Comparison of ENCODE assay signal across 8 cellular contexts in the genomic region with DNA sequence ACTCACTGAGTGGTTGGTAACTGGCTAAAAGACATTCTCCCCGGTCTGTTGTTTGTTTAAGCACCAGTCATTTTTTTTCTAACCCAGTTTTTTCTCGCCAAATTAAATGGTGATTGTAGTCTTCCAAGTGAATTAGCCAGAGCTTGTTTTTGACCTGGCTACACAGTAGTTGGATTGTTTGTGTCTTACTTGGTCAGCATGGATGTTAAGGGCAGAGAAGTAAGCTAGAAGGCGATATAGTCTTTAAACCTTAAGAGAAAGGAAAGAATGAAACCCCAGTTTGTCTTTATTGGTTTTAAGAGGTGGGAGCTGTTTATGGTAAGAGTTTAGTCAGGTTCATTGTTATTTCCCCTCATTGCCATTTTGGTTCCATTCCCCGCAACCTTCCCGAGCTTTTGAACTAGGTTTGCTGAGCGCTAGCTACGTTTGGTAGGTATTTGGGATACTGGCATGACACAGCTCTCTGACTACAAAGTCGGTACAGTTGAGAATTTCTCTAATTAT. TPM values are rescaled to one million over a fixed set of nuclear protein-coding genes. Genes with fewer than 3 reads are reported as not detected.
A peak's percentile ranks its signal among the peaks of the same experiment; 100 is the strongest.
DNase-seq lines count a peak whose midpoint lies in the region; ATAC-seq and TF ChIP-seq lines count a peak whose summit lies in the region.

No MANE protein-coding gene starts in this region.

- peaks cover 29% of the 10 kb centered on the region for H3K36me3 ChIP-seq in SK-N-MC (ENCODE audit: insufficient read depth, low read length)
- H3K36me3 ChIP-seq in hepatocyte (replicated peaks; ENCODE audit: insufficient read depth, low read depth), result no peaks in the 10 kb centered on the region
- H3K36me3 ChIP-seq in skeletal muscle tissue (ENCODE audit: control insufficient read depth in 3 of 3, insufficient read depth in 3 of 3, low read length in 3 of 3), result no peaks in the 10 kb centered on the region

- H3K27me3 ChIP-seq in hepatocyte, result no peaks in the 10 kb centered on the region
- H3K27me3 ChIP-seq in skeletal muscle tissue (ENCODE audit: control insufficient read depth in 3 of 3, insufficient read depth in 3 of 3, low read length in 3 of 3), result no peaks in the 10 kb centered on the region

- no peak for DNase-seq in SK-N-MC (ENCODE audit: low read depth, low spot score)
- DNase-seq in hepatocyte (ENCODE audit: low spot score), result no peak
- DNase-seq in NCI-H2227 treated with DMSO at 0.1 percent for 48 hours (lab: John Stamatoyannopoulos, UW), result no peak
- no peak for DNase-seq in HuH-7.5 (ENCODE audit: low spot score)

- H3K4me1 ChIP-seq in hepatocyte (ENCODE audit: insufficient read depth) (peaks cover 24% of the 10 kb centered on the region), skeletal muscle tissue (ENCODE audit: control insufficient read depth in 3 of 3, insufficient read depth in 3 of 3, low read length in 3 of 3) (peaks cover 19 to 25% (median 19%) of the 10 kb centered on the region in 3 donors)

- no peak overlapping the region for H3K27ac ChIP-seq in SK-N-MC
- H3K27ac ChIP-seq in hepatocyte, result peak overlapping the region; percentile 85
- peak overlapping the region; percentile 38 for H3K27ac ChIP-seq in skeletal muscle tissue (ENCODE audit: low read depth, low read length)

- H2AFZ ChIP-seq in hepatocyte, result no peak overlapping the region

- H3K4me3 ChIP-seq in GM08714 (ENCODE audit: low read length) (peak overlapping the region; percentile 90; the same call in 1 of the 2 replicates), SK-N-MC (peak overlapping the region; percentile 79), hepatocyte (peak overlapping the region; percentile 66), skeletal muscle tissue (ENCODE audit: low read length in 3 of 3) (peak overlapping the region; percentile 71 to 87 (median 75))

- H3K9ac ChIP-seq in SK-N-MC (ENCODE audit: insufficient read length) (peak overlapping the region; percentile 80), skeletal muscle tissue (ENCODE audit: low read depth in 1 of 3, low read length in 3 of 3) (peak overlapping the region; percentile 42 to 85 (median 52))

- TF ChIP-seq CTCF in hepatocyte (IDR thresholded peaks at IDR 0.05; ENCODE audit: poor library complexity), result no peak

- no peaks in the 10 kb centered on the region for H3K9me3 ChIP-seq in SK-N-MC (ENCODE audit: low read depth, low read length)
- H3K9me3 ChIP-seq in hepatocyte (ENCODE audit: low read depth), result no peaks in the 10 kb centered on the region
- no peaks in the 10 kb centered on the region for H3K9me3 ChIP-seq in skeletal muscle tissue (ENCODE audit: control insufficient read depth in 3 of 3, low read length in 3 of 3)

- ATAC-seq in GM18873 (IDR thresholded peaks at IDR 0.05; ENCODE audit: low FRiP score, unreplicated experiment) (no peak), GM18511 (IDR thresholded peaks at IDR 0.05; ENCODE audit: unreplicated experiment) (no peak)

- H3K9me2 ChIP-seq in hepatocyte (replicated peaks; ENCODE audit: insufficient read depth), result no peaks in the 10 kb centered on the region

- peaks cover 69% of the 10 kb centered on the region for H3K79me2 ChIP-seq in hepatocyte

- 16% methylated on average over 8 of the region's 8 CpGs for WGBS in hepatocyte (ENCODE audit: low lambda C conversion rate, missing lambda C conversion rate)

- peaks cover 38% of the 10 kb centered on the region for H4K20me1 ChIP-seq in hepatocyte (ENCODE audit: insufficient read depth, poor library complexity, severe bottlenecking)

- peak overlapping the region; percentile 97 for H3K4me2 ChIP-seq in hepatocyte

RNA-seq across cellular contexts. Expression of a gene that starts 2.5 kb away (rescaled TPM):
- total RNA-seq in hepatocyte, result 75.5 and 84.4 TPM in 2 replicates
- 59.1 and 60.6 TPM in 2 replicates for polyA plus RNA-seq in hepatocyte
- total RNA-seq in skeletal muscle tissue, result 77.2 TPM
